8 cellular contexts compared by ENCODE assay signal in genomic region chr10:88583584-88583957, GRCh38. TPM values are rescaled to one million over a fixed set of nuclear protein-coding genes. Genes with fewer than 3 reads are reported as not detected.
A peak's percentile ranks its signal among the peaks of the same experiment; 100 is the strongest.
DNase-seq lines count a peak whose midpoint lies in the region; ATAC-seq and TF ChIP-seq lines count a peak whose summit lies in the region.

No MANE protein-coding gene starts in this region.

- H3K4me3 Mint-ChIP-seq in WTC11, result peak overlapping the region; percentile 72

- TF ChIP-seq CTCF in GM12865 (IDR thresholded peaks at IDR 0.05; ENCODE audit: insufficient read depth, low read depth, low read length, missing control alignments) (no peak), WTC11 (IDR thresholded peaks at IDR 0.05) (no peak), foreskin fibroblast (IDR thresholded peaks at IDR 0.05; ENCODE audit: low read depth, low read length) (no peak), sigmoid colon (IDR thresholded peaks at IDR 0.05) (no peak)

- peaks cover 0 to 7% (median 5%) of the 10 kb centered on the region in 4 donors for H3K4me1 ChIP-seq in sigmoid colon

- DNase-seq in GM12865 (ENCODE audit: low read depth) (no peak), WTC11 (ENCODE audit: low spot score) (no peak), foreskin fibroblast (no peak), sigmoid colon (no peak), Ammon's horn (ENCODE audit: low spot score) (no peak), NCI-H524 treated with DMSO at 0.1 percent for 48 hours (lab: John Stamatoyannopoulos, UW) (no peak), hypothalamus (lab: John Stamatoyannopoulos, UW) (no peak), H4 (ENCODE audit: low spot score) (no peak)

- intact Hi-C loops in sigmoid colon (cut with DNase I), result no loop called here

- H3K4me1 Mint-ChIP-seq in WTC11, result peaks cover 12% of the 10 kb centered on the region

- POLR2A ChIA-PET in WTC11 (lab: Charles Lee), result interaction anchor here (1.4 kb wide), 1 partner anchor 145 kb away, joined by 3 read pairs; no protein-coding TSS in a partner anchor

- peaks cover 26% of the 10 kb centered on the region for H3K27me3 Mint-ChIP-seq in WTC11 (ENCODE audit: low read depth)

- TF ChIP-seq EP300 in sigmoid colon (IDR thresholded peaks at IDR 0.05), result no peak

- CTCF ChIA-PET in WTC11 (lab: Charles Lee), result interaction anchor here (0.5 to 2.4 kb wide), 32 partner anchors 10 to 808 kb away, joined by 3 to 31 read pairs (median 4); no protein-coding TSS in a partner anchor

- peak overlapping the region; percentile 90 to 95 (median 94) for H3K27ac ChIP-seq in sigmoid colon

- 56 to 58% methylated on average over 7 of the region's 7 CpGs for WGBS in sigmoid colon, 2 donors

- no peaks in the 10 kb centered on the region for H3K27me3 ChIP-seq in sigmoid colon

- H3K36me3 Mint-ChIP-seq in WTC11, result no peaks in the 10 kb centered on the region

- peak overlapping the region; percentile 2; the same call in 1 of the 2 replicates for H3K27ac Mint-ChIP-seq in WTC11

- no peaks in the 10 kb centered on the region for H3K9me3 Mint-ChIP-seq in WTC11

- no peak for TF ChIP-seq POLR2A in sigmoid colon (IDR thresholded peaks at IDR 0.05)

- no peaks in the 10 kb centered on the region for H3K9me3 ChIP-seq in sigmoid colon

- ATAC-seq in WTC11, result no peak

- peak overlapping the region; percentile 71 for H3K4me3 ChIP-seq in GM12865 (ENCODE audit: low read depth, low read length)
- H3K4me3 ChIP-seq in foreskin fibroblast (ENCODE audit: low read depth in 1 of 2, low read length in 2 of 2), result peak overlapping the region; percentile 62 to 72
- H3K4me3 ChIP-seq in sigmoid colon, result peak overlapping the region; percentile 55 to 73 (median 68)

- no peaks in the 10 kb centered on the region for H3K36me3 ChIP-seq in sigmoid colon

TF ChIP-seq in WTC11, 78 proteins besides CTCF, POLR2A, EP300 and RAD21:
- TF ChIP-seq CBFB (CRISPR knock-in tag; IDR thresholded peaks at IDR 0.05; ENCODE audit: low read depth) (no peak), SP1 (CRISPR knock-in tag; conservative IDR thresholded peaks at IDR 0.05) (no peak), ZNF396 (CRISPR knock-in tag; IDR thresholded peaks at IDR 0.05; ENCODE audit: borderline replicate concordance) (no peak), FOXP1 (CRISPR knock-in tag; IDR thresholded peaks at IDR 0.05; ENCODE audit: borderline replicate concordance) (no peak), GRHL2 (CRISPR knock-in tag; IDR thresholded peaks at IDR 0.05; ENCODE audit: insufficient replicate concordance, severe bottlenecking) (no peak), ZNF671 (CRISPR knock-in tag; IDR thresholded peaks at IDR 0.05) (no peak)
- TF ChIP-seq, protein P1, sequence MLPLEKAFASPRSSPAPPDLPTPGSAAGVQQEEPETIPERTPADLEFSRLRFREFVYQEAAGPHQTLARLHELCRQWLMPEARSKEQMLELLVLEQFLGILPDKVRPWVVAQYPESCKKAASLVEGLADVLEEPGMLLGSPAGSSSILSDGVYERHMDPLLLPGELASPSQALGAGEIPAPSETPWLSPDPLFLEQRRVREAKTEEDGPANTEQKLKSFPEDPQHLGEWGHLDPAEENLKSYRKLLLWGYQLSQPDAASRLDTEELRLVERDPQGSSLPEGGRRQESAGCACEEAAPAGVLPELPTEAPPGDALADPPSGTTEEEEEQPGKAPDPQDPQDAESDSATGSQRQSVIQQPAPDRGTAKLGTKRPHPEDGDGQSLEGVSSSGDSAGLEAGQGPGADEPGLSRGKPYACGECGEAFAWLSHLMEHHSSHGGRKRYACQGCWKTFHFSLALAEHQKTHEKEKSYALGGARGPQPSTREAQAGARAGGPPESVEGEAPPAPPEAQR (CRISPR knock-in tag; IDR thresholded peaks at IDR 0.05), result no peak
- TF ChIP-seq, protein P2, sequence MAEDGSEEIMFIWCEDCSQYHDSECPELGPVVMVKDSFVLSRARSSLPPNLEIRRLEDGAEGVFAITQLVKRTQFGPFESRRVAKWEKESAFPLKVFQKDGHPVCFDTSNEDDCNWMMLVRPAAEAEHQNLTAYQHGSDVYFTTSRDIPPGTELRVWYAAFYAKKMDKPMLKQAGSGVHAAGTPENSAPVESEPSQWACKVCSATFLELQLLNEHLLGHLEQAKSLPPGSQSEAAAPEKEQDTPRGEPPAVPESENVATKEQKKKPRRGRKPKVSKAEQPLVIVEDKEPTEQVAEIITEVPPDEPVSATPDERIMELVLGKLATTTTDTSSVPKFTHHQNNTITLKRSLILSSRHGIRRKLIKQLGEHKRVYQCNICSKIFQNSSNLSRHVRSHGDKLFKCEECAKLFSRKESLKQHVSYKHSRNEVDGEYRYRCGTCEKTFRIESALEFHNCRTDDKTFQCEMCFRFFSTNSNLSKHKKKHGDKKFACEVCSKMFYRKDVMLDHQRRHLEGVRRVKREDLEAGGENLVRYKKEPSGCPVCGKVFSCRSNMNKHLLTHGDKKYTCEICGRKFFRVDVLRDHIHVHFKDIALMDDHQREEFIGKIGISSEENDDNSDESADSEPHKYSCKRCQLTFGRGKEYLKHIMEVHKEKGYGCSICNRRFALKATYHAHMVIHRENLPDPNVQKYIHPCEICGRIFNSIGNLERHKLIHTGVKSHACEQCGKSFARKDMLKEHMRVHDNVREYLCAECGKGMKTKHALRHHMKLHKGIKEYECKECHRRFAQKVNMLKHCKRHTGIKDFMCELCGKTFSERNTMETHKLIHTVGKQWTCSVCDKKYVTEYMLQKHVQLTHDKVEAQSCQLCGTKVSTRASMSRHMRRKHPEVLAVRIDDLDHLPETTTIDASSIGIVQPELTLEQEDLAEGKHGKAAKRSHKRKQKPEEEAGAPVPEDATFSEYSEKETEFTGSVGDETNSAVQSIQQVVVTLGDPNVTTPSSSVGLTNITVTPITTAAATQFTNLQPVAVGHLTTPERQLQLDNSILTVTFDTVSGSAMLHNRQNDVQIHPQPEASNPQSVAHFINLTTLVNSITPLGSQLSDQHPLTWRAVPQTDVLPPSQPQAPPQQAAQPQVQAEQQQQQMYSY (CRISPR knock-in tag; IDR thresholded peaks at IDR 0.05), result no peak
- TF ChIP-seq, protein P3, sequence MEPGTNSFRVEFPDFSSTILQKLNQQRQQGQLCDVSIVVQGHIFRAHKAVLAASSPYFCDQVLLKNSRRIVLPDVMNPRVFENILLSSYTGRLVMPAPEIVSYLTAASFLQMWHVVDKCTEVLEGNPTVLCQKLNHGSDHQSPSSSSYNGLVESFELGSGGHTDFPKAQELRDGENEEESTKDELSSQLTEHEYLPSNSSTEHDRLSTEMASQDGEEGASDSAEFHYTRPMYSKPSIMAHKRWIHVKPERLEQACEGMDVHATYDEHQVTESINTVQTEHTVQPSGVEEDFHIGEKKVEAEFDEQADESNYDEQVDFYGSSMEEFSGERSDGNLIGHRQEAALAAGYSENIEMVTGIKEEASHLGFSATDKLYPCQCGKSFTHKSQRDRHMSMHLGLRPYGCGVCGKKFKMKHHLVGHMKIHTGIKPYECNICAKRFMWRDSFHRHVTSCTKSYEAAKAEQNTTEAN (CRISPR knock-in tag; IDR thresholded peaks at IDR 0.05), result no peak

RNA-seq across cellular contexts. Expression of gene RNLS, which starts 0.5 kb away (rescaled TPM):
- total RNA-seq in WTC11 (2021) (8.7 to 9.2 TPM (median 8.7 TPM) in 3 replicates), sigmoid colon (10 to 100 TPM in 1 of 4 donors, 1 to 10 TPM in 3; 3.9 to 13.6 (median 8.4) TPM)
- polyA plus RNA-seq in sigmoid colon, result 10 to 100 TPM in 2 of 3 donors, 1 to 10 TPM in 1; 8.6 to 19.2 (median 17.3) TPM
- 0.18 and 0.35 TPM in 2 replicates for total RNA-seq in H4 (2014; rRNA removed; shearing (Covaris generic))

RNA-seq across cellular contexts. Expression of gene LIPJ, which starts 3.0 kb away (rescaled TPM):
- total RNA-seq in WTC11 (2021) (0.09 TPM in 1 of 3 replicates, not detected in the others), sigmoid colon (under 1 TPM in 2 of 4 donors, not detected in 2; 0.16 to 0.36 TPM)
- polyA plus RNA-seq in sigmoid colon, result 1 to 10 TPM in 1 of 3 donors, not detected in 2; 1.2 TPM
- total RNA-seq in H4 (2014; rRNA removed; shearing (Covaris generic)), result not detected in 2 replicates
